In the genomic region with DNA sequence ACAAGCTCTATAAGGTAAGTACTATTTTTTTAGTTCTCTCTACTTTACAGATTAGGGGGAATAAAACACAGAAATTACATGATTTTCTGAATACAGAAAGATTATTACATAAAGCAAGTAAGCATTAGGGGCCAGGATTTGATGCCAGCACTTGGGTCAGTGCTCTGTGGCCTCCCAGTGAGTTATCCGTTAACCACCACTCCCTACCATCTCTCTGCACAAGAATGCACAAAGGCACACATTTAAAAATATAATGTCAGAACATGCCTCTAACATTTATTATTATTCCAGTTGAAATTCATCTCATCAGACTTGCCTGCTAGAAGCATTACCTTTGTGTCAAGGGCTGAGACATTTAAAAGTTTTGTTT, we compare ENCODE assay signal across 23 cellular contexts. TPM values are rescaled to one million over a fixed set of nuclear protein-coding genes. Genes with fewer than 3 reads are reported as not detected.
"Had no signal": no experiment of that assay in that cellular context is flagged by ENCODE, and none has a peak within 500 bp of the region (broad histone marks: within the 10 kb centered on the region; RNA-seq: fewer than 3 reads in every experiment).

No MANE protein-coding gene starts in this region.

- H3K27ac ChIP-seq: coronary artery, epithelial cell of prostate, lower lobe of right lung, neural progenitor cell, right atrium auricular region, stomach, transverse colon, WERI-Rb-1 had no signal

- H3K4me3 Mint-ChIP-seq: activated CD8-positive, alpha-beta T cell treated with anti-CD3 and anti-CD28 coated beads, Interleukin-2, amount 10 ng/mL, durations not matched to agents 7 days and 5 days; activated naive CD8-positive, alpha-beta T cell treated with anti-CD3 and anti-CD28 coated beads, Interleukin-2, amount 50 U/mL, for 24 hours; activated T-helper 1 cell treated with anti-CD3 and anti-CD28 coated beads, Interleukin-12 subunit alpha, Interleukin-12 subunit beta, Interleukin-2, Interleukin-4 antibody, amounts not matched to agents 30 ng/mL and 10 ng/mL and 1 ng/mL, durations not matched to agents 14 hours and 24 hours and 36 hours; endodermal cell; naive thymus-derived CD4-positive, alpha-beta T cell; neural progenitor cell; stimulated activated memory B cell treated with anti-CD40 and anti-IgM and Interleukin-4, amounts not matched to agents 10 μg/mL and 1 μg/mL and 100 μg/mL, for 72 hours had no signal

- H3K4me1 ChIP-seq: neural progenitor cell, transverse colon had no signal

- H2AFZ ChIP-seq: neural progenitor cell had no signal

- H3K9ac ChIP-seq: neural progenitor cell had no signal

- H3K36me3 Mint-ChIP-seq: naive thymus-derived CD4-positive, alpha-beta T cell; neural progenitor cell; stimulated activated memory B cell treated with anti-CD40 and anti-IgM and Interleukin-4, amounts not matched to agents 10 μg/mL and 1 μg/mL and 100 μg/mL, for 72 hours had no signal

- H3K27ac Mint-ChIP-seq: activated CD8-positive, alpha-beta T cell treated with anti-CD3 and anti-CD28 coated beads, Interleukin-2, amount 10 ng/mL, durations not matched to agents 7 days and 5 days; activated naive CD8-positive, alpha-beta T cell treated with anti-CD3 and anti-CD28 coated beads, Interleukin-2, amount 50 U/mL, for 24 hours; activated T-helper 1 cell treated with anti-CD3 and anti-CD28 coated beads, Interleukin-12 subunit alpha, Interleukin-12 subunit beta, Interleukin-2, Interleukin-4 antibody, amounts not matched to agents 30 ng/mL and 10 ng/mL and 1 ng/mL, durations not matched to agents 14 hours and 24 hours and 36 hours; endodermal cell; naive thymus-derived CD4-positive, alpha-beta T cell; neural progenitor cell; progenitor cell of endocrine pancreas; stimulated activated memory B cell treated with anti-CD40 and anti-IgM and Interleukin-4, amounts not matched to agents 10 μg/mL and 1 μg/mL and 100 μg/mL, for 72 hours had no signal

- H3K4me2 ChIP-seq: neural progenitor cell had no signal

- H3K9me3 ChIP-seq: lower lobe of right lung, right atrium auricular region, stomach, transverse colon had no signal

- H3K4me3 ChIP-seq: coronary artery, lower lobe of right lung, neural progenitor cell, right atrium auricular region, stomach, transverse colon had no signal

- DNase-seq: activated CD4-positive, alpha-beta T cell treated with anti-CD3 and anti-CD28 coated beads for 1 hour; activated CD4-positive, alpha-beta T cell treated with anti-CD3 and anti-CD28 coated beads, Interleukin-2, amount 50 U/mL, for 1 hour; activated CD8-positive, alpha-beta T cell treated with anti-CD3 and anti-CD28 coated beads, Interleukin-2, amount 10 ng/mL, durations not matched to agents 7 days and 5 days; activated gamma-delta T cell; activated naive CD4-positive, alpha-beta T cell treated with anti-CD3 and anti-CD28 coated beads, Interleukin-2, amount 50 U/mL, for 16 hours; activated naive CD8-positive, alpha-beta T cell treated with anti-CD3 and anti-CD28 coated beads, Interleukin-2, amount 50 U/mL, for 24 hours; cerebellar nuclear complex; endodermal cell; left colon; lower lobe of right lung; naive thymus-derived CD4-positive, alpha-beta T cell; small intestine; stimulated activated CD4-positive, alpha-beta T cell treated with anti-CD3 and anti-CD28 coated beads, Interleukin-2, amount 100 ng/mL, for 24 hours; stomach; transverse colon; WERI-Rb-1 had no signal

- H3K9me3 Mint-ChIP-seq: activated naive CD8-positive, alpha-beta T cell treated with anti-CD3 and anti-CD28 coated beads, Interleukin-2, amount 50 U/mL, for 24 hours; activated T-helper 1 cell treated with anti-CD3 and anti-CD28 coated beads, Interleukin-12 subunit alpha, Interleukin-12 subunit beta, Interleukin-2, Interleukin-4 antibody, amounts not matched to agents 30 ng/mL and 10 ng/mL and 1 ng/mL, durations not matched to agents 14 hours and 24 hours and 36 hours; endodermal cell; naive thymus-derived CD4-positive, alpha-beta T cell; neural progenitor cell; stimulated activated memory B cell treated with anti-CD40 and anti-IgM and Interleukin-4, amounts not matched to agents 10 μg/mL and 1 μg/mL and 100 μg/mL, for 72 hours had no signal

- H3K27me3 ChIP-seq: neural progenitor cell, right atrium auricular region, stomach, transverse colon had no signal

- H3K36me3 ChIP-seq: lower lobe of right lung, neural progenitor cell, right atrium auricular region, stomach, transverse colon, WERI-Rb-1 had no signal

- H3K4me1 Mint-ChIP-seq: activated naive CD8-positive, alpha-beta T cell treated with anti-CD3 and anti-CD28 coated beads, Interleukin-2, amount 50 U/mL, for 24 hours; naive thymus-derived CD4-positive, alpha-beta T cell had no signal

- ATAC-seq: activated CD8-positive, alpha-beta T cell treated with anti-CD3 and anti-CD28 coated beads, Interleukin-2, amount 10 ng/mL, durations not matched to agents 7 days and 5 days; activated naive CD8-positive, alpha-beta T cell treated with anti-CD3 and anti-CD28 coated beads, Interleukin-2, amount 50 U/mL, for 24 hours; naive thymus-derived CD4-positive, alpha-beta T cell; stimulated activated memory B cell treated with anti-CD40 and anti-IgM and Interleukin-4, amounts not matched to agents 10 μg/mL and 1 μg/mL and 100 μg/mL, for 72 hours had no signal

RNA-seq across cellular contexts. Expression of a gene that starts 59.0 kb away (rescaled TPM):
- total RNA-seq: activated CD8-positive, alpha-beta T cell treated with anti-CD3 and anti-CD28 coated beads, Interleukin-2, amount 10 ng/mL, durations not matched to agents 7 days and 5 days had no signal
- polyA plus RNA-seq: naive thymus-derived CD4-positive, alpha-beta T cell had no signal
